ENCODE assay signal across 20 cellular contexts in genomic region chr5:6675784-6676499, GRCh38. TPM values are rescaled to one million over a fixed set of nuclear protein-coding genes. Genes with fewer than 3 reads are reported as not detected.
DNase-seq lines count a peak whose midpoint lies in the region; ATAC-seq, FAIRE-seq and TF ChIP-seq lines count a peak whose summit lies in the region.
"Had no signal": no experiment of that assay in that cellular context is flagged by ENCODE, and none has a peak within 500 bp of the region (broad histone marks: within the 10 kb centered on the region; RNA-seq: fewer than 3 reads in every experiment).

No MANE protein-coding gene starts in this region.

- no peak for TF ChIP-seq EP300 in H1 (IDR thresholded peaks at IDR 0.05; ENCODE audit: borderline replicate concordance in 1 of 2, low read depth in 2 of 2, low read length in 2 of 2)

- H3K4me2 ChIP-seq in H1 (ENCODE audit: insufficient read depth in 1 of 2, low read depth in 2 of 2, low read length in 2 of 2): no peak overlapping the region
- H3K4me2 ChIP-seq in neuronal stem cell (ENCODE audit: insufficient read depth, low read length, poor library complexity, severe bottlenecking): no peak overlapping the region

- no peaks in the 10 kb centered on the region for H3K23me2 ChIP-seq in H1 (ENCODE audit: low read depth, low read length)

- DNase-seq in A172 (ENCODE audit: low spot score): peak; percentile 6
- no peak for DNase-seq in GM12864 (ENCODE audit: low read depth)
- peak; percentile 7 for DNase-seq in MV-4-11 (lab: John Stamatoyannopoulos, UW)
- DNase-seq in H1 (ENCODE audit: low read depth in 1 of 2, low spot score in 2 of 2): no peak
- DNase-seq in kidney tubule cell (ENCODE audit: low spot score): no peak
- no peak for DNase-seq in lower lobe of right lung
- DNase-seq in neuronal stem cell (ENCODE audit: low spot score): no peak
- no peak for DNase-seq in heart right ventricle
- DNase-seq: activated CD4-positive, CD25-positive, alpha-beta regulatory T cell treated with anti-CD3 and anti-CD28 coated beads, Interleukin-2, amount 50 U/mL, for 72 hours; activated naive CD8-positive, alpha-beta T cell treated with anti-CD3 and anti-CD28 coated beads, Interleukin-2, amount 50 U/mL, for 24 hours; NCI-H2029; NCI-H510A; pancreas; stimulated activated CD4-positive, alpha-beta T cell treated with anti-CD3 and anti-CD28 coated beads, Interleukin-1b, Interleukin-23, amount 100 ng/mL, for 48 hours; T-helper 9 cell; upper lobe of right lung had no signal

- TF ChIP-seq CTCF in GM12864 (IDR thresholded peaks at IDR 0.05; ENCODE audit: low read depth, low read length, missing control alignments): peak; percentile 32
- peak in 1 of 3 experiments; percentile 12; a peak in 1 of 4 replicates for TF ChIP-seq CTCF in H1 (IDR thresholded peaks at IDR 0.05; ENCODE audit: control extremely low read depth in 1 of 3, insufficient read depth in 1 of 3, low read depth in 1 of 3, low read length in 3 of 3)
- no peak for TF ChIP-seq CTCF in lower lobe of right lung (IDR thresholded peaks at IDR 0.05)
- no peak for TF ChIP-seq CTCF in heart right ventricle (IDR thresholded peaks at IDR 0.05)

- H3K9ac ChIP-seq in H1 (replicated peaks in 1 of 4; ENCODE audit: extremely low read depth in 1 of 4, low read depth in 3 of 4, low read length in 3 of 4) (no peak overlapping the region), neuronal stem cell (ENCODE audit: low read depth, low read length, poor library complexity) (no peak overlapping the region)

- H3K4me1 ChIP-seq in H1 (replicated peaks in 1 of 4; ENCODE audit: control insufficient read depth in 3 of 4, insufficient read depth in 4 of 4, low read length in 3 of 4) (no peaks in the 10 kb centered on the region), lower lobe of right lung (no peaks in the 10 kb centered on the region), neuronal stem cell (ENCODE audit: control insufficient read depth in 2 of 2, insufficient read depth in 1 of 2, low read depth in 1 of 2, low read length in 2 of 2) (no peaks in the 10 kb centered on the region), heart right ventricle (no peaks in the 10 kb centered on the region)
- H3K4me1 ChIP-seq: esophagus muscularis mucosa, pancreas, upper lobe of right lung had no signal

- H3K27ac ChIP-seq in H1 (ENCODE audit: low read depth, low read length) (no peak overlapping the region), lower lobe of right lung (no peak overlapping the region), neuronal stem cell (replicated peaks; ENCODE audit: low read length) (no peak overlapping the region), heart right ventricle (no peak overlapping the region)
- H3K27ac ChIP-seq: cardiac muscle cell, esophagus muscularis mucosa, pancreas, upper lobe of right lung had no signal

- H2BK15ac ChIP-seq in H1 (ENCODE audit: low read length): no peak overlapping the region
- H2BK15ac ChIP-seq in neuronal stem cell (ENCODE audit: low read length): no peak overlapping the region

- no peak for FAIRE-seq in H1 (lab: Jason Lieb, UNC)
- FAIRE-seq: pancreas had no signal

- H3K36me3 ChIP-seq in H1 (ENCODE audit: control insufficient read depth in 2 of 4, insufficient read depth in 4 of 4, low read length in 3 of 4) (peaks cover 0 to 7% (median 0%) of the 10 kb centered on the region in 4 experiments; a peak in 1 of 8 replicates), lower lobe of right lung (no peaks in the 10 kb centered on the region), neuronal stem cell (replicated peaks in 1 of 2; ENCODE audit: control insufficient read depth in 2 of 2, insufficient read depth in 2 of 2, low read length in 2 of 2) (peaks cover 2 to 4% of the 10 kb centered on the region in 2 donors), heart right ventricle (peaks cover 0 to 1% (median 0%) of the 10 kb centered on the region in 9 donors)
- H3K36me3 ChIP-seq: cardiac muscle cell, esophagus muscularis mucosa, pancreas, upper lobe of right lung had no signal

- H2AK5ac ChIP-seq in H1 (ENCODE audit: low read depth, low read length) (no peak overlapping the region), neuronal stem cell (ENCODE audit: low read depth, low read length) (no peak overlapping the region)

- no peak overlapping the region for H2BK120ac ChIP-seq in H1 (replicated peaks; ENCODE audit: low read depth, low read length)
- H2BK120ac ChIP-seq in neuronal stem cell (ENCODE audit: low read depth, low read length): no peak overlapping the region

- H3K18ac ChIP-seq in H1 (ENCODE audit: extremely low read depth, low read length) (no peak overlapping the region), neuronal stem cell (ENCODE audit: low read length) (no peak overlapping the region)

- no peaks in the 10 kb centered on the region for H3K79me1 ChIP-seq in H1 (ENCODE audit: low read depth, low read length)
- H3K79me1 ChIP-seq in neuronal stem cell (ENCODE audit: low read depth, low read length): no peaks in the 10 kb centered on the region

- 97% methylated on average over 5 of the region's 5 CpGs; no CpG with 5 or more reads in 1 of the 2 experiments for WGBS in H1 (ENCODE audit: extremely low coverage in 1 of 2, insufficient coverage in 1 of 2, insufficient read length in 1 of 2, insufficient replicate concordance in 2 of 2, low coverage in 1 of 2, low lambda C conversion rate in 2 of 2, missing lambda C conversion rate in 1 of 2), 2 experiments
- no CpG with 5 or more reads among the region's 5 CpGs for WGBS in neuronal stem cell (ENCODE audit: extremely low coverage in 2 of 2, insufficient read length in 2 of 2, insufficient replicate concordance in 1 of 2), 2 donors
- 91 to 92% methylated on average over 5 of the region's 5 CpGs for WGBS in heart right ventricle, 2 donors

- H3K23ac ChIP-seq in H1 (ENCODE audit: insufficient read length) (no peak overlapping the region), neuronal stem cell (ENCODE audit: low read depth, low read length, poor library complexity) (no peak overlapping the region)

- H2AFZ ChIP-seq in H1 (ENCODE audit: low read length): no peak overlapping the region
- H2AFZ ChIP-seq in neuronal stem cell (ENCODE audit: low read length): no peak overlapping the region

- CTCF ChIA-PET in H1 (lab: Charles Lee; ENCODE audit: partially characterized antibody): no interaction called here

- no peak for TF ChIP-seq POLR2A in H1 (IDR thresholded peaks at IDR 0.05; ENCODE audit: control extremely low read depth in 1 of 2, low read depth in 2 of 2, low read length in 2 of 2)

- no peaks in the 10 kb centered on the region for H4K20me1 ChIP-seq in H1 (replicated peaks in 1 of 2; ENCODE audit: control insufficient read depth in 1 of 2, insufficient read depth in 2 of 2, low read length in 2 of 2)

- H2BK5ac ChIP-seq in H1 (ENCODE audit: low read depth, low read length) (no peak overlapping the region), neuronal stem cell (ENCODE audit: low read length) (no peak overlapping the region)

- H2BK12ac ChIP-seq in H1 (ENCODE audit: low read depth, low read length) (no peak overlapping the region), neuronal stem cell (ENCODE audit: low read length) (no peak overlapping the region)

- no peak for TF ChIP-seq RAD21 in H1 (IDR thresholded peaks at IDR 0.05 in 1 of 2, conservative IDR thresholded peaks at IDR 0.05 in 1 of 2; ENCODE audit: low read depth in 2 of 2, low read length in 2 of 2)

- no peak overlapping the region for H3K14ac ChIP-seq in H1 (ENCODE audit: insufficient read length)
- H3K14ac ChIP-seq in neuronal stem cell (ENCODE audit: low read length): no peak overlapping the region

- H4K5ac ChIP-seq in H1 (ENCODE audit: insufficient read length, low read depth, low read length): no peak overlapping the region

- ATAC-seq in lower lobe of right lung: no peak
- no peak for ATAC-seq in heart right ventricle
- ATAC-seq: activated naive CD8-positive, alpha-beta T cell treated with anti-CD3 and anti-CD28 coated beads, Interleukin-2, amount 50 U/mL, for 24 hours; pancreas; sciatic nerve; upper lobe of right lung had no signal

- H3K4me3 ChIP-seq in GM12864 (ENCODE audit: low read depth, low read length) (no peak overlapping the region), H1 (ENCODE audit: extremely low read depth in 1 of 4, insufficient read depth in 2 of 4, low read depth in 3 of 4, low read length in 4 of 4) (no peak overlapping the region), lower lobe of right lung (no peak overlapping the region), neuronal stem cell (ENCODE audit: low read length in 2 of 2) (no peak overlapping the region), heart right ventricle (no peak overlapping the region)
- H3K4me3 ChIP-seq: cardiac muscle cell, esophagus muscularis mucosa, lung, pancreas, upper lobe of right lung had no signal

- POLR2A ChIA-PET in H1 (lab: Charles Lee; ENCODE audit: partially characterized antibody): interaction anchor here (1.0 to 1.4 kb wide), 2 partner anchors 11 to 12 kb away, joined by 3 to 4 read pairs; no protein-coding TSS in a partner anchor

- intact Hi-C loops in lower lobe of right lung (cut with DNase I): no loop called here
- intact Hi-C loops in heart right ventricle (cut with DNase I): no loop called here

- H3K79me2 ChIP-seq in H1 (ENCODE audit: control insufficient read depth in 1 of 2, insufficient read depth in 2 of 2, low read length in 2 of 2): no peaks in the 10 kb centered on the region

- no peak overlapping the region for H3K56ac ChIP-seq in H1 (replicated peaks; ENCODE audit: insufficient read length, low read depth, low read length)

- peaks cover 15 to 19% of the 10 kb centered on the region in 2 experiments for H3K9me3 ChIP-seq in H1 (ENCODE audit: insufficient read depth in 2 of 2, low read depth in 1 of 2, low read length in 1 of 2)
- peaks cover 4% of the 10 kb centered on the region for H3K9me3 ChIP-seq in lower lobe of right lung
- H3K9me3 ChIP-seq in neuronal stem cell (replicated peaks in 1 of 2; ENCODE audit: control insufficient read depth in 2 of 2, insufficient read depth in 1 of 2, low read depth in 1 of 2, low read length in 2 of 2): peaks cover 5 to 11% of the 10 kb centered on the region in 2 donors
- H3K9me3 ChIP-seq in heart right ventricle: peaks cover 0 to 8% (median 0%) of the 10 kb centered on the region in 11 donors
- H3K9me3 ChIP-seq: esophagus muscularis mucosa, pancreas, upper lobe of right lung had no signal

- no peak overlapping the region for H3K4ac ChIP-seq in H1 (replicated peaks; ENCODE audit: insufficient read length, low read depth, low read length)
- H3K4ac ChIP-seq in neuronal stem cell (ENCODE audit: low read length): no peak overlapping the region

- peak overlapping the region; percentile 34; the same call in 1 of the 2 replicates for H2BK20ac ChIP-seq in H1 (ENCODE audit: low read length)

- H4K8ac ChIP-seq in H1 (ENCODE audit: extremely low read depth, insufficient read depth, low read length) (no peak overlapping the region), neuronal stem cell (ENCODE audit: low read depth, low read length) (no peak overlapping the region)

- no peak overlapping the region for H4K91ac ChIP-seq in H1 (replicated peaks; ENCODE audit: insufficient read length, low read length)
- H4K91ac ChIP-seq in neuronal stem cell (ENCODE audit: low read depth, low read length, poor library complexity): no peak overlapping the region

- no peaks in the 10 kb centered on the region; a peak in 1 of 7 replicates for H3K27me3 ChIP-seq in H1 (replicated peaks in 1 of 4; ENCODE audit: control insufficient read depth in 3 of 4, extremely low read depth in 1 of 4, insufficient read depth in 3 of 4, low read length in 3 of 4)
- no peaks in the 10 kb centered on the region for H3K27me3 ChIP-seq in lower lobe of right lung (ENCODE audit: low read depth)
- no peaks in the 10 kb centered on the region for H3K27me3 ChIP-seq in neuronal stem cell (ENCODE audit: control insufficient read depth in 3 of 3, insufficient read depth in 3 of 3, low read depth in 1 of 3, low read length in 3 of 3)
- no peaks in the 10 kb centered on the region for H3K27me3 ChIP-seq in heart right ventricle
- H3K27me3 ChIP-seq: cardiac muscle cell, esophagus muscularis mucosa, pancreas, upper lobe of right lung had no signal

RNA-seq across cellular contexts. Expression of gene TENT4A, which starts 37.3 kb away (rescaled TPM):
- 7.6 and 7.8 TPM in 2 replicates for total RNA-seq in A172 (2014; rRNA removed; shearing (Covaris generic))
- total RNA-seq in H1 (2021; fragmentation: NEBNext Ultra II Directional; extraction: Animal tissue kit (Norgen Biotek cat#: 25700)): 22.4 and 25.1 TPM in 2 replicates
- polyA plus RNA-seq in H1 (2011; rRNA removed): 8.9 and 11.6 TPM in 2 replicates
- 6.3 TPM for polyA plus RNA-seq in H1 (2011; cell fraction: cytosol; rRNA removed)
- 46.4 TPM for polyA plus RNA-seq in H1 (2011; cell fraction: nucleus; rRNA removed)
- 17.5 to 20.5 TPM (median 19.2 TPM) in 4 replicates for polyA plus RNA-seq in H1 (2012, experiment 1 of 2)
- 4.8 TPM for polyA plus RNA-seq in H1 (2012, experiment 2 of 2)
- 21.0 TPM for polyA plus RNA-seq in H1 (2013, experiment 1 of 2)
- 20.5 TPM for polyA plus RNA-seq in H1 (2013, experiment 2 of 2)
- 12.4 and 14.3 TPM in 2 replicates for polyA minus RNA-seq in H1 (2011; rRNA and poly(A)+ RNA removed)
- 13.4 TPM for polyA minus RNA-seq in H1 (2011; cell fraction: cytosol; rRNA and poly(A)+ RNA removed)
- polyA minus RNA-seq in H1 (2011; cell fraction: nucleus; rRNA and poly(A)+ RNA removed): 30.2 TPM
- 24.1 TPM for total RNA-seq in lower lobe of right lung
- 27.1 TPM for polyA plus RNA-seq in neuronal stem cell (2013, experiment 1 of 2)
- polyA plus RNA-seq in neuronal stem cell (2013, experiment 2 of 2): 25.7 TPM
- total RNA-seq in heart right ventricle: 10 to 100 TPM in 8 of 10 donors, 1 to 10 TPM in 2; 8.8 to 13.7 (median 11.7) TPM
- polyA plus RNA-seq in heart right ventricle: 1 to 10 TPM; 4.2 to 8.9 TPM

RNA-seq across cellular contexts. Expression of gene SRD5A1, which starts 42.7 kb away (rescaled TPM):
- 51.3 and 62.8 TPM in 2 replicates for total RNA-seq in A172 (2014; rRNA removed; shearing (Covaris generic))
- total RNA-seq in H1 (2021; fragmentation: NEBNext Ultra II Directional; extraction: Animal tissue kit (Norgen Biotek cat#: 25700)): 36.7 and 42.4 TPM in 2 replicates
- polyA plus RNA-seq in H1 (2011; rRNA removed): 34.7 and 63.2 TPM in 2 replicates
- polyA plus RNA-seq in H1 (2011; cell fraction: cytosol; rRNA removed): 36.1 TPM
- polyA plus RNA-seq in H1 (2011; cell fraction: nucleus; rRNA removed): 38.1 TPM
- polyA plus RNA-seq in H1 (2012, experiment 1 of 2): 11.4 to 25.4 TPM (median 20.5 TPM) in 4 replicates
- 14.8 TPM for polyA plus RNA-seq in H1 (2012, experiment 2 of 2)
- 13.8 TPM for polyA plus RNA-seq in H1 (2013, experiment 1 of 2)
- polyA plus RNA-seq in H1 (2013, experiment 2 of 2): 13.4 TPM
- polyA minus RNA-seq in H1 (2011; rRNA and poly(A)+ RNA removed): 16.2 and 25.7 TPM in 2 replicates
- 34.1 TPM for polyA minus RNA-seq in H1 (2011; cell fraction: cytosol; rRNA and poly(A)+ RNA removed)
- polyA minus RNA-seq in H1 (2011; cell fraction: nucleus; rRNA and poly(A)+ RNA removed): 17.4 TPM
- 8.3 TPM for total RNA-seq in lower lobe of right lung
- polyA plus RNA-seq in neuronal stem cell (2013, experiment 1 of 2): 10.9 TPM
- polyA plus RNA-seq in neuronal stem cell (2013, experiment 2 of 2): 10.5 TPM
- 1 to 10 TPM; 2.1 to 5.5 (median 3.2) TPM for total RNA-seq in heart right ventricle
- 1 to 10 TPM; 1.0 to 2.6 TPM for polyA plus RNA-seq in heart right ventricle

RNA-seq across cellular contexts. Expression of gene NSUN2, which starts 43.1 kb away (rescaled TPM):
- 78.1 and 95.3 TPM in 2 replicates for total RNA-seq in A172 (2014; rRNA removed; shearing (Covaris generic))
- 94.7 and 96.5 TPM in 2 replicates for total RNA-seq in H1 (2021; fragmentation: NEBNext Ultra II Directional; extraction: Animal tissue kit (Norgen Biotek cat#: 25700))
- polyA plus RNA-seq in H1 (2011; rRNA removed): 43.2 and 47.3 TPM in 2 replicates
- 70.0 TPM for polyA plus RNA-seq in H1 (2011; cell fraction: cytosol; rRNA removed)
- polyA plus RNA-seq in H1 (2011; cell fraction: nucleus; rRNA removed): 71.3 TPM
- 67.4 to 93.5 TPM (median 80.4 TPM) in 4 replicates for polyA plus RNA-seq in H1 (2012, experiment 1 of 2)
- 8.8 TPM for polyA plus RNA-seq in H1 (2012, experiment 2 of 2)
- 50.2 TPM for polyA plus RNA-seq in H1 (2013, experiment 1 of 2)
- 50.1 TPM for polyA plus RNA-seq in H1 (2013, experiment 2 of 2)
- 57.6 and 58.2 TPM in 2 replicates for polyA minus RNA-seq in H1 (2011; rRNA and poly(A)+ RNA removed)
- polyA minus RNA-seq in H1 (2011; cell fraction: cytosol; rRNA and poly(A)+ RNA removed): 47.3 TPM
- polyA minus RNA-seq in H1 (2011; cell fraction: nucleus; rRNA and poly(A)+ RNA removed): 63.4 TPM
- total RNA-seq in lower lobe of right lung: 43.3 TPM
- polyA plus RNA-seq in neuronal stem cell (2013, experiment 1 of 2): 21.5 TPM
- 21.4 TPM for polyA plus RNA-seq in neuronal stem cell (2013, experiment 2 of 2)
- 10 to 100 TPM; 30.0 to 42.6 (median 36.1) TPM for total RNA-seq in heart right ventricle
- polyA plus RNA-seq in heart right ventricle: 10 to 100 TPM; 27.9 to 31.5 TPM

Comparison
In these comparisons a context has a peak if more than half of its experiments do, and no peak if none do; other contexts are left out.
1. DNase-seq: peak in A172 (single experiment) and MV-4-11 (single experiment); none in GM12864 (single experiment), H1 (0 of 2), kidney tubule cell (single experiment), lower lobe of right lung (single experiment), neuronal stem cell (single experiment) and heart right ventricle (0 of 2).